8 cellular contexts compared by ENCODE assay signal in genomic region chr12:111396726-111397445, GRCh38. TPM values are rescaled to one million over a fixed set of nuclear protein-coding genes. Genes with fewer than 3 reads are reported as not detected.
DNase-seq lines count a peak whose midpoint lies in the region; ATAC-seq lines count a peak whose summit lies in the region.

No MANE protein-coding gene starts in this region.

- no peaks in the 10 kb centered on the region for H3K36me3 Mint-ChIP-seq in T-cell

- POLR2A ChIA-PET in T-cell (lab: Charles Lee), result interaction anchor here (1.0 to 1.4 kb wide), 3 partner anchors 10 to 55 kb away, joined by 3 to 4 read pairs (median 3); no protein-coding TSS in a partner anchor

- CTCF ChIA-PET in T-cell (lab: Charles Lee), result interaction anchor here (0.6 to 10.6 kb wide), 26 partner anchors 15 to 961 kb away, joined by 3 to 218 read pairs (median 5); no protein-coding TSS in a partner anchor

- peak overlapping the region; percentile 44 to 66 (median 65) for H3K4me3 Mint-ChIP-seq in T-cell

- no peaks in the 10 kb centered on the region for H3K27me3 Mint-ChIP-seq in T-cell

- H3K4me1 Mint-ChIP-seq in T-cell, result peaks cover 7 to 17% (median 13%) of the 10 kb centered on the region in 3 donors

- DNase-seq in DMS153 treated with DMSO at 0.1 percent for 48 hours (lab: John Stamatoyannopoulos, UW; ENCODE audit: unreplicated experiment) (peak; percentile 39), H4 (ENCODE audit: low spot score) (peak; percentile 74), NCI-H1048 (lab: John Stamatoyannopoulos, UW) (peak; percentile 56), T-cell (peak; percentile 62 to 91 (median 83)), cardiac septum (ENCODE audit: low spot score) (peak; percentile 94), pulmonary artery endothelial cell (ENCODE audit: low read depth, low spot score) (peak; percentile 86), ureter (ENCODE audit: low spot score) (peak; percentile 85)
- DNase-seq in activated naive CD8-positive, alpha-beta T cell treated with anti-CD3 and anti-CD28 coated beads, Interleukin-2, amount 50 U/mL, for 16 hours (ENCODE audit: low read depth, low spot score), result peak; percentile 70

- intact Hi-C loops in cardiac septum (cut with DNase I), result loop anchor here (1.0 to 5.0 kb wide), 3 partner anchors 54 to 132 kb away; no protein-coding TSS in a partner anchor

- H3K27ac Mint-ChIP-seq in T-cell, result peak overlapping the region in 1 of 2 donors; percentile 52

- ATAC-seq in T-cell (replicated peaks in 1 of 4), result peak; percentile 92 to 98 (median 94)

- H3K9me3 Mint-ChIP-seq in T-cell, result no peaks in the 10 kb centered on the region

RNA-seq across cellular contexts. Expression of gene SH2B3, which starts 8.8 kb away (rescaled TPM):
- total RNA-seq in H4 (2014; rRNA removed; shearing (Covaris generic)), result 11.5 and 12.1 TPM in 2 replicates
- total RNA-seq in T-cell (10 to 100 TPM; 24.6 to 38.8 (median 28.8) TPM), cardiac septum (33.7 TPM), pulmonary artery endothelial cell (66.9 and 79.4 TPM in 2 replicates), ureter (20.4 TPM)

RNA-seq across cellular contexts. Expression of gene PHETA1, which starts 28.0 kb away (rescaled TPM):
- 2.1 and 3.5 TPM in 2 replicates for total RNA-seq in H4 (2014; rRNA removed; shearing (Covaris generic))
- total RNA-seq in T-cell (1 to 10 TPM; 1.4 to 6.2 (median 5.4) TPM), cardiac septum (18.6 TPM), pulmonary artery endothelial cell (7.5 and 10.2 TPM in 2 replicates), ureter (7.5 TPM)

Comparison
In these comparisons a context has a peak if more than half of its experiments do, and no peak if none do; other contexts are left out.
1. Peak in every context shown above with its lines: DNase-seq and ATAC-seq.
2. DNase-seq: peak in every context shown above with its lines; median percentile 94 in cardiac septum; 86 in pulmonary artery endothelial cell; 85 in ureter; 83 in T-cell; 74 in H4; 70 in activated naive CD8-positive, alpha-beta T cell treated with anti-CD3 and anti-CD28 coated beads, Interleukin-2, amount 50 U/mL, for 16 hours; 56 in NCI-H1048; 39 in DMS153 treated with DMSO at 0.1 percent for 48 hours.